In genomic region chr6:20409427-20409971, GRCh38 we compare ENCODE assay signal across 7 cellular contexts. TPM values are rescaled to one million over a fixed set of nuclear protein-coding genes. Genes with fewer than 3 reads are reported as not detected.
DNase-seq lines count a peak whose midpoint lies in the region; ATAC-seq and TF ChIP-seq lines count a peak whose summit lies in the region.

No MANE protein-coding gene starts in this region.

- TF ChIP-seq CTCF in neutrophil (IDR thresholded peaks at IDR 0.05) = no peak
- TF ChIP-seq CTCF in ovary (IDR thresholded peaks at IDR 0.05) = no peak

- peak overlapping the region; percentile 88 for H3K27ac Mint-ChIP-seq in T-helper 17 cell

- H3K9me3 ChIP-seq in T-helper 17 cell (ENCODE audit: control insufficient read depth, low read length, poor library complexity, severe bottlenecking) = no peaks in the 10 kb centered on the region
- no peaks in the 10 kb centered on the region for H3K9me3 ChIP-seq in neutrophil
- no peaks in the 10 kb centered on the region for H3K9me3 ChIP-seq in ovary

- H3K4me3 Mint-ChIP-seq in T-helper 17 cell = peak overlapping the region; percentile 77

- peak overlapping the region; percentile 65 for H3K27ac ChIP-seq in neutrophil
- no peak overlapping the region for H3K27ac ChIP-seq in ovary

- peak; percentile 30 for DNase-seq in GM19238 (ENCODE audit: insufficient read length, low spot score)
- DNase-seq in T-helper 17 cell = no peak
- DNase-seq in NCI-H1048 (lab: John Stamatoyannopoulos, UW) = no peak
- no peak for DNase-seq in ovary
- no peak for DNase-seq in DMS79 treated with DMSO at 0.1 percent for 48 hours (lab: John Stamatoyannopoulos, UW)

- H3K27me3 ChIP-seq in neutrophil = no peaks in the 10 kb centered on the region
- H3K27me3 ChIP-seq in ovary = no peaks in the 10 kb centered on the region

- TF ChIP-seq EP300 in ovary (IDR thresholded peaks at IDR 0.05) = no peak

- no peak overlapping the region for H3K4me3 ChIP-seq in neutrophil (ENCODE audit: low read depth in 1 of 2, low read length in 1 of 2)
- no peak overlapping the region for H3K4me3 ChIP-seq in ovary

- H3K4me1 ChIP-seq in neutrophil (ENCODE audit: control insufficient read depth in 1 of 2, insufficient read depth in 1 of 2, low read depth in 1 of 2, low read length in 1 of 2) (peaks cover 72 to 90% of the 10 kb centered on the region in 2 experiments), ovary (ENCODE audit: insufficient read depth) (no peaks in the 10 kb centered on the region)

- 61 to 70% (median 66%) methylated on average over 6 of the region's 6 CpGs for WGBS in ovary, 3 donors

- intact Hi-C loops in ovary (cut with DNase I) = loop anchor here in 1 of 4 donors (10.0 kb wide), 1 partner anchor 115 kb away; no protein-coding TSS in a partner anchor

- no peaks in the 10 kb centered on the region for H3K36me3 Mint-ChIP-seq in T-helper 17 cell (ENCODE audit: low read depth)

- H3K36me3 ChIP-seq in neutrophil (no peaks in the 10 kb centered on the region), ovary (no peaks in the 10 kb centered on the region)

- H3K27me3 Mint-ChIP-seq in T-helper 17 cell = no peaks in the 10 kb centered on the region

- ATAC-seq in HG02884 (IDR thresholded peaks at IDR 0.05; ENCODE audit: unreplicated experiment) = peak; percentile 90
- ATAC-seq in T-helper 17 cell = peak; percentile 70

- no peak for TF ChIP-seq POLR2A in ovary (IDR thresholded peaks at IDR 0.05)

- peaks cover 33% of the 10 kb centered on the region for H3K4me1 Mint-ChIP-seq in T-helper 17 cell

RNA-seq across cellular contexts. Expression of gene E2F3, which starts 7.8 kb away (rescaled TPM):
- total RNA-seq in T-helper 17 cell (1 to 10 TPM; 6.7 to 8.8 TPM), ovary (1 to 10 TPM in 6 of 7 donors, under 1 TPM in 1; 0.36 to 4.7 (median 2.7) TPM)
- 1 to 10 TPM; 1.8 to 7.3 TPM for polyA plus RNA-seq in ovary
